ENCODE assay signal across 11 cellular contexts in the genomic region with DNA sequence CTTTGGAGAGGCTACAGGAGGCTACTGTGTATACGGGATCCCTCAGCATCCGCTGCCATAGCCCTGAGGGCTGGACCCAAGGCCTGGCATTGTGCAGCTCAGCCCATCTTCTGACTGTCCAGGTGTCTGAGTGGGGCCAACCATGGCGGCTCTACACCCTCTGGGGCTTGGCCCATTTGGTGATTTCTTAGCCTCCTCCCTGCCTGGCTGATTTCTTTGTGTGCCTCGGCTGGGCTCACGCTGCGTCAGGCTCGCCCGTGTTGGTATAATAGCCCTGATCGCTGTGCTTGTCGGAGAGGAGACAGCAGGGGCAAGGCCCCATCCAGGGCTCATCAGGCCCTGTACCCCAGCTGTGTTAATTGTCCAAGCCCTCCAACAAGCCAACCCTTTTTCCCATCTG. TPM values are rescaled to one million over a fixed set of nuclear protein-coding genes. Genes with fewer than 3 reads are reported as not detected.
DNase-seq lines count a peak whose midpoint lies in the region; ATAC-seq, FAIRE-seq and TF ChIP-seq lines count a peak whose summit lies in the region.
"Had no signal": no experiment of that assay in that cellular context is flagged by ENCODE, and none has a peak within 500 bp of the region (broad histone marks: within the 10 kb centered on the region; RNA-seq: fewer than 3 reads in every experiment).

No MANE protein-coding gene starts in this region.

- H3K23ac ChIP-seq in mesendoderm (ENCODE audit: low read length), result no peak overlapping the region

- 92 to 93% methylated on average over 10 of the region's 10 CpGs for WGBS in heart right ventricle, 2 donors
- no CpG with 5 or more reads among the region's 10 CpGs for WGBS in mesendoderm (ENCODE audit: extremely low coverage, insufficient coverage, low lambda C conversion rate)
- WGBS in upper lobe of left lung, 2 donors, result 79 to 90% methylated on average over 8 to 10 of the region's 10 CpGs

- no peak for TF ChIP-seq EP300 in upper lobe of left lung (IDR thresholded peaks at IDR 0.05)

- H2BK120ac ChIP-seq in mesendoderm (ENCODE audit: low read depth, low read length), result no peak overlapping the region

- DNase-seq in heart right ventricle (no peak), Right ventricle myocardium superior (no peak), mesendoderm (no peak), upper lobe of left lung (peak in 1 of 2 donors; percentile 50), D721Med (ENCODE audit: insufficient read length, low spot score) (no peak)
- DNase-seq: left colon; naive thymus-derived CD4-positive, alpha-beta T cell had no signal

- H3K9me3 ChIP-seq in heart right ventricle (peaks cover 0 to 4% (median 0%) of the 10 kb centered on the region in 11 donors), upper lobe of left lung (no peaks in the 10 kb centered on the region)

- H3K4me2 ChIP-seq in mesendoderm (ENCODE audit: low read length), result no peak overlapping the region

- TF ChIP-seq CTCF in heart right ventricle (IDR thresholded peaks at IDR 0.05) (no peak), upper lobe of left lung (IDR thresholded peaks at IDR 0.05) (no peak), D721Med (IDR thresholded peaks at IDR 0.05; ENCODE audit: insufficient read depth, missing control alignments) (no peak)

- H4K5ac ChIP-seq in mesendoderm (ENCODE audit: low read length), result no peak overlapping the region

- no peak overlapping the region for H3K18ac ChIP-seq in mesendoderm (ENCODE audit: low read length)

- H2AK5ac ChIP-seq in mesendoderm (ENCODE audit: low read length), result no peak overlapping the region

- H3K27me3 ChIP-seq in heart right ventricle, result no peaks in the 10 kb centered on the region
- H3K27me3 ChIP-seq in mesendoderm (ENCODE audit: insufficient read depth, low read length, poor library complexity), result no peaks in the 10 kb centered on the region
- no peaks in the 10 kb centered on the region for H3K27me3 ChIP-seq in upper lobe of left lung

- no peak for TF ChIP-seq POLR2A in upper lobe of left lung (IDR thresholded peaks at IDR 0.05)

- intact Hi-C loops in heart right ventricle (cut with DNase I) (loop anchor here in 1 of 10 donors (5.0 kb wide), 1 partner anchor 49 kb away; no protein-coding TSS in a partner anchor), Right ventricle myocardium superior (cut with DNase I) (no loop called here)

- H3K79me1 ChIP-seq in mesendoderm (ENCODE audit: low read length), result no peaks in the 10 kb centered on the region

- no peak overlapping the region for H4K8ac ChIP-seq in mesendoderm (ENCODE audit: low read depth, low read length)

- no peak overlapping the region for H2BK5ac ChIP-seq in mesendoderm (ENCODE audit: low read length)

- H3K36me3 ChIP-seq in heart right ventricle (no peaks in the 10 kb centered on the region), mesendoderm (ENCODE audit: control insufficient read depth, insufficient read depth, low read length) (no peaks in the 10 kb centered on the region), upper lobe of left lung (no peaks in the 10 kb centered on the region)

- FAIRE-seq in D721Med (lab: Jason Lieb, UNC), result no peak

- peak overlapping the region; percentile 42 for H3K56ac ChIP-seq in mesendoderm (ENCODE audit: low read length)

- no peaks in the 10 kb centered on the region for H3K79me2 ChIP-seq in mesendoderm (ENCODE audit: control insufficient read depth, insufficient read depth, low read length)

- H3K4me3 ChIP-seq in heart right ventricle, result no peak overlapping the region
- H3K4me3 ChIP-seq in mesendoderm (ENCODE audit: low read length), result no peak overlapping the region
- no peak overlapping the region for H3K4me3 ChIP-seq in upper lobe of left lung

- H3K9ac ChIP-seq in mesendoderm (ENCODE audit: low read length), result no peak overlapping the region

- ATAC-seq in heart right ventricle (peak in 5 of 8 donors; percentile 2 to 37 (median 20)), Right ventricle myocardium superior (ENCODE audit: poor library complexity) (no peak), upper lobe of left lung (ENCODE audit: low FRiP score in 2 of 2) (peak; percentile 20 to 44), GM21825 (IDR thresholded peaks at IDR 0.05; ENCODE audit: unreplicated experiment) (no peak), HG02885 (IDR thresholded peaks at IDR 0.05; ENCODE audit: poor library complexity, unreplicated experiment) (no peak)
- ATAC-seq: activated T-helper 17 cell treated with anti-CD3 and anti-CD28 coated beads, Interleukin-2, amount 50 U/mL, for 72 hours; naive thymus-derived CD4-positive, alpha-beta T cell had no signal

- H3K27ac ChIP-seq in heart right ventricle, result peak overlapping the region in 1 of 10 donors; percentile 10
- peak overlapping the region; percentile 52 for H3K27ac ChIP-seq in angular gyrus (ENCODE audit: low read depth, low read length)
- H3K27ac ChIP-seq in mesendoderm (ENCODE audit: low read depth, low read length), result peak overlapping the region; percentile 46
- H3K27ac ChIP-seq in upper lobe of left lung, result no peak overlapping the region

- no peak overlapping the region for H2BK15ac ChIP-seq in mesendoderm (replicated peaks; ENCODE audit: low read depth)

- no peak overlapping the region for H3K4ac ChIP-seq in mesendoderm (ENCODE audit: low read depth, low read length)

- H3K4me1 ChIP-seq in heart right ventricle (peaks cover 0 to 48% (median 36%) of the 10 kb centered on the region in 9 donors), mesendoderm (ENCODE audit: control insufficient read depth, low read depth, low read length) (no peaks in the 10 kb centered on the region), upper lobe of left lung (peaks cover 12 to 16% (median 14%) of the 10 kb centered on the region in 4 donors)

RNA-seq across cellular contexts. Expression of a gene that starts 44.0 kb away (rescaled TPM):
- 100 to 1,000 TPM in 3 of 10 donors, 10 to 100 TPM in 7; 29.5 to 111 (median 89.0) TPM for total RNA-seq in heart right ventricle
- 10 to 100 TPM; 13.7 to 61.5 TPM for polyA plus RNA-seq in heart right ventricle
- total RNA-seq in Right ventricle myocardium superior, result 66.6 TPM
- polyA plus RNA-seq in mesendoderm (2013, experiment 1 of 2), result 8.1 TPM
- 8.5 TPM for polyA plus RNA-seq in mesendoderm (2013, experiment 2 of 2)
- 10 to 100 TPM; 15.2 to 41.0 (median 24.1) TPM for total RNA-seq in upper lobe of left lung

Comparison
In these comparisons a context has a peak if more than half of its experiments do, and no peak if none do; other contexts are left out.
1. ATAC-seq: peak in heart right ventricle (5 of 8) and upper lobe of left lung (2 of 2); none in Right ventricle myocardium superior (single experiment), GM21825 (single experiment) and HG02885 (single experiment).
2. H3K27ac ChIP-seq: peak in angular gyrus (single experiment) and mesendoderm (single experiment); none in upper lobe of left lung (0 of 4).